9 cellular contexts compared by ENCODE assay signal in the genomic region with DNA sequence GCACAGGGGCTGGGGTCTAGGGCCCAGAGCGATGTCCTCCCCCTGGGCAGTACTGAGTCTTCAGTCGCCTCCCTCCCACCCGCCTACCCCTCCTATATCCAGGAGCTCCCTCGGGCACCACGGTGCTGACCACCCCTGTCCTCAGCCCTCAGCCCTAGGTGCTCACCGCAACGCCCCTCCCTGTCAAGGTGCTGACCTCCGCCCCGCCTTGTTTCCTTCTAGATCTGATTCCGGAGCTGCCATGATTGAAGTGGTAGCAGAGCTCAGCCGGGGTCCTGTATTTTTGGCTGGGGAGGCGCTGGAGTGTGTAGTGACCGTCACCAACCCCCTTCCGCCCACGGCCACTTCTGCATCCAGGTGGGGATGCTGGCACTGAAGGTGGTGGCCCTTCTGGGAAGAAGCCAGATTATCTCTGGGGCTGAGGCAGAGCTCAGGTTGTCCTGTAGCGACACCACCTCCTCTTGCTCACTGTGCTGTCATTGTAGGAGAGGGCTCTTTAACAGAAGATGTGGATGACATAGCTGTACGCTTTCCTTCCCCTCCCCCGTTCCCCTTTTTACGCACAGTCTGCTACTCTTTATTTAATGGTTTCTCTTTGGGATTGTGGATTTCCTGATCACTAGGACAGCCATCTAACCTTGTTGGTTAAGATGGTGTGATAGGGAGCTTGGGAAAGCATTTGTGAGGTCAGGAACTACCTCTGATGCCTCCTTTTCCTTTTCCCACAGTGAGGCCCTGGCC. TPM values are rescaled to one million over a fixed set of nuclear protein-coding genes. Genes with fewer than 3 reads are reported as not detected.
DNase-seq lines count a peak whose midpoint lies in the region; ATAC-seq and TF ChIP-seq lines count a peak whose summit lies in the region.
"Had no signal": no experiment of that assay in that cellular context is flagged by ENCODE, and none has a peak within 500 bp of the region (broad histone marks: within the 10 kb centered on the region; RNA-seq: fewer than 3 reads in every experiment).

No MANE protein-coding gene starts in this region.

- H3K4me1 Mint-ChIP-seq in CD4-positive, alpha-beta T cell (ENCODE audit: low read depth): peaks cover 51% of the 10 kb centered on the region

- no peaks in the 10 kb centered on the region for H3K9me3 ChIP-seq in CD4-positive, alpha-beta T cell (ENCODE audit: control insufficient read depth, low read length)
- H3K9me3 ChIP-seq in mucosa of descending colon (no peaks in the 10 kb centered on the region), tibial artery (no peaks in the 10 kb centered on the region)

- H3K4me1 ChIP-seq in mucosa of descending colon (ENCODE audit: low read depth) (peaks cover 33% of the 10 kb centered on the region), tibial artery (peaks cover 0 to 49% (median 45%) of the 10 kb centered on the region in 4 donors)

- H3K27me3 ChIP-seq in CD4-positive, alpha-beta T cell (ENCODE audit: control insufficient read depth, insufficient read depth, low read length): no peaks in the 10 kb centered on the region
- H3K27me3 ChIP-seq in HL-60 (ENCODE audit: insufficient read depth, poor library complexity, severe bottlenecking) (no peaks in the 10 kb centered on the region), tibial artery (no peaks in the 10 kb centered on the region)

- H3K27ac ChIP-seq in CD4-positive, alpha-beta T cell (ENCODE audit: low read depth, low read length): peak overlapping the region; percentile 65
- H3K27ac ChIP-seq in HL-60 (replicated peaks): peak overlapping the region; percentile 61
- peak overlapping the region; percentile 79 to 91 for H3K27ac ChIP-seq in tibial artery

- H3K27ac Mint-ChIP-seq in CD4-positive, alpha-beta T cell: peak overlapping the region; percentile 88

- POLR2A ChIA-PET in CD4-positive, alpha-beta T cell (lab: Charles Lee): interaction anchor here (0.6 to 4.2 kb wide), 11 partner anchors 9 to 1717 kb away, joined by 3 to 73 read pairs (median 10); a partner anchor contains a TSS

- no peak for TF ChIP-seq CTCF in CD4-positive, alpha-beta T cell (IDR thresholded peaks at IDR 0.05)
- no peak for TF ChIP-seq CTCF in HL-60 (IDR thresholded peaks at IDR 0.05; ENCODE audit: insufficient read depth, low read length)
- TF ChIP-seq CTCF in mucosa of descending colon (IDR thresholded peaks at IDR 0.05): no peak
- TF ChIP-seq CTCF in tibial artery (IDR thresholded peaks at IDR 0.05): no peak

- peak overlapping the region; percentile 99 for H3K4me3 Mint-ChIP-seq in CD4-positive, alpha-beta T cell

- intact Hi-C loops in CD4-positive, alpha-beta T cell (cut with DNase I, micrococcal nuclease): loop anchor here (1.0 to 10.0 kb wide), 6 partner anchors 13 to 1225 kb away; a partner anchor contains a TSS
- intact Hi-C loops in mucosa of descending colon (cut with DNase I, micrococcal nuclease): no loop called here
- intact Hi-C loops in tibial artery (cut with DNase I; ENCODE audit: low total_unique reads): loop anchor here (10.0 kb wide), 1 partner anchor 65 kb away; a partner anchor contains a TSS

- peak; percentile 77 for ATAC-seq in CD4-positive, alpha-beta T cell (ENCODE audit: poor library complexity)
- peak; percentile 14 for ATAC-seq in GM19467 (IDR thresholded peaks at IDR 0.05; ENCODE audit: unreplicated experiment)
- peak; percentile 65 for ATAC-seq in mucosa of descending colon

- H3K9me3 Mint-ChIP-seq in CD4-positive, alpha-beta T cell: no peaks in the 10 kb centered on the region

- CTCF ChIA-PET in CD4-positive, alpha-beta T cell (lab: Charles Lee): interaction anchor here (0.6 to 3.5 kb wide), 10 partner anchors 14 to 670 kb away, joined by 3 to 32 read pairs (median 6); a partner anchor contains a TSS

- H3K36me3 Mint-ChIP-seq in CD4-positive, alpha-beta T cell (ENCODE audit: low read depth): peaks cover 54% of the 10 kb centered on the region

- DNase-seq in CD4-positive, alpha-beta T cell: peak in 7 of 10 experiments; percentile 20 to 56 (median 32)
- DNase-seq in HL-60 (ENCODE audit: low read depth in 1 of 2, low spot score in 1 of 2) (no peak), mucosa of descending colon (peak; percentile 79 to 85 (median 81)), tibial artery (no peak), retina (no peak)
- peak; percentile 53 for DNase-seq in activated CD4-positive, alpha-beta T cell treated with anti-CD3 and anti-CD28 coated beads for 48 hours
- peak; percentile 33 for DNase-seq in effector CD4-positive, alpha-beta T cell

- H3K36me3 ChIP-seq in mucosa of descending colon (ENCODE audit: low read depth): no peaks in the 10 kb centered on the region
- peaks cover 26 to 48% (median 39%) of the 10 kb centered on the region in 3 donors for H3K36me3 ChIP-seq in tibial artery

- H3K27me3 Mint-ChIP-seq in CD4-positive, alpha-beta T cell: no peaks in the 10 kb centered on the region

- H3K4me3 ChIP-seq in HL-60 (replicated peaks; ENCODE audit: insufficient read depth, low read length): peak overlapping the region; percentile 88
- H3K4me3 ChIP-seq in mucosa of descending colon: peak overlapping the region; percentile 74
- peak overlapping the region; percentile 62 to 91 for H3K4me3 ChIP-seq in tibial artery

RNA-seq across cellular contexts. Expression of a gene that starts 0.6 kb away (rescaled TPM):
- total RNA-seq in CD4-positive, alpha-beta T cell: 10 to 100 TPM; 12.6 to 13.1 TPM
- 10 to 100 TPM; 46.5 to 55.7 (median 55.7) TPM for total RNA-seq in mucosa of descending colon

RNA-seq across cellular contexts. Expression of a gene that starts 0.7 kb away (rescaled TPM):
- total RNA-seq in CD4-positive, alpha-beta T cell: 10 to 100 TPM; 17.3 to 18.6 TPM
- total RNA-seq in mucosa of descending colon: 100 to 1,000 TPM; 157 to 285 (median 223) TPM

RNA-seq across cellular contexts. Expression of a gene that starts 4.4 kb away (rescaled TPM):
- not detected for total RNA-seq in CD4-positive, alpha-beta T cell
- total RNA-seq in mucosa of descending colon: under 1 TPM in 1 of 3 donors, not detected in 2; 0.48 TPM
- total RNA-seq: HT1080 had no signal

RNA-seq across cellular contexts. Expression of a gene that starts 17.2 kb away (rescaled TPM):
- total RNA-seq in CD4-positive, alpha-beta T cell: 10 to 100 TPM; 13.7 to 15.4 TPM
- total RNA-seq in mucosa of descending colon: 10 to 100 TPM; 28.2 to 47.7 (median 34.3) TPM

RNA-seq across cellular contexts. Expression of a gene that starts 17.7 kb away (rescaled TPM):
- total RNA-seq in CD4-positive, alpha-beta T cell: 100 to 1,000 TPM; 149 to 151 TPM
- 100 to 1,000 TPM; 154 to 720 (median 189) TPM for total RNA-seq in mucosa of descending colon

Comparison
In these comparisons a context has a peak if more than half of its experiments do, and no peak if none do; other contexts are left out.
1. ATAC-seq: peak in every context shown above with its lines; median percentile 77 in CD4-positive, alpha-beta T cell; 65 in mucosa of descending colon; 14 in GM19467.
2. DNase-seq: peak in CD4-positive, alpha-beta T cell (7 of 10), activated CD4-positive, alpha-beta T cell treated with anti-CD3 and anti-CD28 coated beads for 48 hours (single experiment), effector CD4-positive, alpha-beta T cell (single experiment) and mucosa of descending colon (3 of 3); none in HL-60 (0 of 2), tibial artery (0 of 2) and retina (single experiment).
3. RNA of a gene that starts 0.7 kb away (total RNA-seq): 157 to 285 TPM in mucosa of descending colon; 17.3 to 18.6 TPM in CD4-positive, alpha-beta T cell; every median in the first group is over 4 times any median in the second.
4. intact Hi-C loops: an anchor here in CD4-positive, alpha-beta T cell (1.0 to 10.0 kb wide) and tibial artery (10.0 kb wide); none called in mucosa of descending colon.
5. Peak in every context shown above with its lines, with median percentiles within 50 percentile points of each other: H3K27ac ChIP-seq and H3K4me3 ChIP-seq.